16 cellular contexts compared by ENCODE assay signal in genomic region chr20:4406627-4407026, GRCh38.
DNase-seq lines count a peak whose midpoint lies in the region; ATAC-seq, FAIRE-seq and TF ChIP-seq lines count a peak whose summit lies in the region.
"Had no signal": no experiment of that assay in that cellular context is flagged by ENCODE, and none has a peak within 500 bp of the region (broad histone marks: within the 10 kb centered on the region; RNA-seq: fewer than 3 reads in every experiment).

No MANE protein-coding gene starts in this region.

- dilution Hi-C loops in keratinocyte (cut with MboI; ENCODE audit: extremely low pct_ligation_motif_present, low sequenced_read_pairs): no loop called here

- no peak overlapping the region for H3K27ac ChIP-seq in keratinocyte (ENCODE audit: control insufficient read depth, insufficient read depth, low read length)
- H3K27ac ChIP-seq: esophagus muscularis mucosa, PC-9 had no signal

- H3K9me3 ChIP-seq in keratinocyte (ENCODE audit: control insufficient read depth, low read depth, low read length): no peaks in the 10 kb centered on the region
- H3K9me3 ChIP-seq: esophagus muscularis mucosa had no signal

- H3K4me3 ChIP-seq in cardiac fibroblast (replicated peaks in 1 of 2; ENCODE audit: low read depth in 2 of 2, low read length in 2 of 2): no peak overlapping the region
- no peak overlapping the region for H3K4me3 ChIP-seq in keratinocyte (ENCODE audit: control insufficient read depth in 2 of 3, extremely low read depth in 1 of 3, insufficient read depth in 2 of 3, low read depth in 1 of 3, low read length in 3 of 3)
- H3K4me3 ChIP-seq: esophagus muscularis mucosa, PC-9 had no signal

- no peak overlapping the region for H3K4me2 ChIP-seq in keratinocyte (ENCODE audit: control insufficient read depth, extremely low read depth, insufficient read depth, low read depth, low read length)
- H3K4me2 ChIP-seq: PC-9 had no signal

- no peaks in the 10 kb centered on the region for H4K20me1 ChIP-seq in keratinocyte (ENCODE audit: control insufficient read depth, extremely low read depth, insufficient read depth, low read length)

- peaks cover 31% of the 10 kb centered on the region for H3K27me3 ChIP-seq in keratinocyte (ENCODE audit: control insufficient read depth, extremely low read depth, insufficient read depth, low read length)

- FAIRE-seq in keratinocyte (lab: Jason Lieb, UNC): peak; percentile 84

- DNase-seq in AG09319 (ENCODE audit: extremely low read depth, low read depth) (peak; percentile 19), HT1080 (ENCODE audit: low read depth) (peak; percentile 72), cardiac fibroblast (ENCODE audit: low read depth in 2 of 2) (peak; percentile 34 to 51), keratinocyte (ENCODE audit: low read depth, low spot score) (peak; percentile 9), DMS 273 (lab: John Stamatoyannopoulos, UW; ENCODE audit: unreplicated experiment) (no peak)
- DNase-seq: activated CD4-positive, alpha-beta T cell treated with anti-CD3 and anti-CD28 coated beads for 48 hours; C1 segment of cervical spinal cord; GF-D8; PC-9; retina; stimulated activated CD4-positive, alpha-beta T cell treated with anti-CD3 and anti-CD28 coated beads, Interleukin-4, amount 100 ng/mL, for 24 hours; stimulated activated naive CD4-positive, alpha-beta T cell had no signal

- TF ChIP-seq CTCF in AG09319 (IDR thresholded peaks at IDR 0.05; ENCODE audit: low read depth, low read length) (no peak), cardiac fibroblast (IDR thresholded peaks at IDR 0.05; ENCODE audit: low read depth, low read length) (no peak), keratinocyte (optimal IDR thresholded peaks at IDR 0.05 in 1 of 3, IDR thresholded peaks at IDR 0.05 in 1 of 3, conservative IDR thresholded peaks at IDR 0.05 in 1 of 3; ENCODE audit: extremely low read depth in 1 of 3, insufficient read depth in 2 of 3, low read length in 3 of 3) (no peak)

- no peaks in the 10 kb centered on the region for H3K79me2 ChIP-seq in keratinocyte (ENCODE audit: control insufficient read depth, insufficient read depth, low read length)

- H3K9ac ChIP-seq in keratinocyte (ENCODE audit: control insufficient read depth, extremely low read depth, insufficient read depth, low read length): no peak overlapping the region

- H3K36me3 ChIP-seq in keratinocyte (ENCODE audit: control insufficient read depth in 2 of 2, extremely low read depth in 1 of 2, insufficient read depth in 2 of 2, low read length in 2 of 2): no peaks in the 10 kb centered on the region
- H3K36me3 ChIP-seq: esophagus muscularis mucosa had no signal

- no peak for ATAC-seq in HG03354 (IDR thresholded peaks at IDR 0.05; ENCODE audit: poor library complexity, severe bottlenecking, unreplicated experiment)
- ATAC-seq in GM21515 (IDR thresholded peaks at IDR 0.05; ENCODE audit: unreplicated experiment): no peak
- no peak for ATAC-seq in activated CD4-positive, CD25-positive, alpha-beta regulatory T cell treated with anti-CD3 and anti-CD28 coated beads, Interleukin-2, amount 50 U/mL, for 24 hours

- H3K4me1 ChIP-seq in keratinocyte (ENCODE audit: control insufficient read depth, extremely low read depth, insufficient read depth, low read length): peaks cover 2% of the 10 kb centered on the region
- H3K4me1 ChIP-seq: esophagus muscularis mucosa had no signal

- H2AFZ ChIP-seq in keratinocyte (ENCODE audit: control insufficient read depth, low read length): no peak overlapping the region
- H2AFZ ChIP-seq: PC-9 had no signal

- no peaks in the 10 kb centered on the region for H3K9me1 ChIP-seq in keratinocyte (ENCODE audit: control insufficient read depth, extremely low read depth, insufficient read depth, low read length)
